Comparison of ENCODE assay signal across 32 cellular contexts in the genomic region with DNA sequence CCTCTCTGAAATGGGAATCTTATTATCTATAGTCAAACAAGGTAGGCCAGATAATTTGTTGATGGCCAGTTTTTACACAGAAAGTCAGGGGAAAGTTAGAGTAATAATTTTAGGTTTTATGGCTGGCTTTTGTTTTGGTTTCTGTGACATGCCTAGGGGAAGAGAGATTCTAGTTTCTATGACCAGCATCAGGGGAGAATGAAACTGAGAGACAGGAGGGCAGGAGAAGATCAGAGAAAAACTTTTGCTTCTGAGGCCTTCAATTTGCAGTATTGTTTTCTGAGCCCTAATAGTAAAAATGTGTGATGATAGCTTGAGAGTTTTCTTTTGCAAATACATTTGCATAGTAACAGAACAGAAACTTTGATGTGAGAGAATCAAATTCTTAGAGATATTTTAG.
DNase-seq lines count a peak whose midpoint lies in the region; ATAC-seq and TF ChIP-seq lines count a peak whose summit lies in the region.
"Had no signal": no experiment of that assay in that cellular context is flagged by ENCODE, and none has a peak within 500 bp of the region (broad histone marks: within the 10 kb centered on the region; RNA-seq: fewer than 3 reads in every experiment).

No MANE protein-coding gene starts in this region.

- no peaks in the 10 kb centered on the region for H3K27me3 ChIP-seq in foreskin keratinocyte
- H3K27me3 ChIP-seq: heart right ventricle, MG63, stomach had no signal

- ATAC-seq in GM18505 (IDR thresholded peaks at IDR 0.05; ENCODE audit: unreplicated experiment) (peak; percentile 75), GM21360 (IDR thresholded peaks at IDR 0.05; ENCODE audit: unreplicated experiment) (peak; percentile 91), HG02870 (IDR thresholded peaks at IDR 0.05; ENCODE audit: unreplicated experiment) (peak; percentile 80), HG03521 (IDR thresholded peaks at IDR 0.05; ENCODE audit: unreplicated experiment) (peak; percentile 66), foreskin keratinocyte (no peak), GM21576 (IDR thresholded peaks at IDR 0.05; ENCODE audit: unreplicated experiment) (no peak)
- ATAC-seq: A549; activated CD4-positive, CD25-positive, alpha-beta regulatory T cell treated with anti-CD3 and anti-CD28 coated beads, Interleukin-2, amount 50 U/mL, for 24 hours; activated T-helper 17 cell treated with anti-CD3 and anti-CD28 coated beads, Interleukin-2, amount 50 U/mL, for 72 hours; heart right ventricle; K562; lower lobe of right lung; natural killer cell had no signal

- no peak overlapping the region for H3K27ac ChIP-seq in substantia nigra (ENCODE audit: low read depth, low read length, poor library complexity, severe bottlenecking)
- no peak overlapping the region for H3K27ac ChIP-seq in foreskin keratinocyte
- H3K27ac ChIP-seq: A549, heart right ventricle, lower lobe of right lung, RWPE1, stomach had no signal

- no peak for TF ChIP-seq CTCF in foreskin keratinocyte (conservative IDR thresholded peaks at IDR 0.05)

- H3K4me1 ChIP-seq in foreskin keratinocyte = no peaks in the 10 kb centered on the region
- H3K4me1 ChIP-seq: A549, lower lobe of right lung had no signal

- no peak for TF ChIP-seq POLR2A in GM18505 (IDR thresholded peaks at IDR 0.05; ENCODE audit: borderline replicate concordance, extremely low read depth, insufficient read depth, insufficient read length)

- DNase-seq in substantia nigra (lab: John Stamatoyannopoulos, UW) (no peak), foreskin keratinocyte (no peak), GM03348 (ENCODE audit: low spot score) (no peak)
- DNase-seq: activated CD4-positive, alpha-beta memory T cell treated with anti-CD3 and anti-CD28 coated beads, Interleukin-2, amount 10 ng/mL, durations not matched to agents 7 days and 5 days; anterior cingulate cortex; CD4-positive, alpha-beta memory T cell; effector memory CD4-positive, alpha-beta T cell; H7; heart right ventricle; kidney glomerular epithelial cell; lower lobe of right lung; MG63; natural killer cell; NCI-H2081 treated with DMSO at 0.1 percent for 48 hours; NCI-H226; NCI-H69; retina; small intestine; stimulated activated CD8-positive, alpha-beta memory T cell treated with anti-CD3 and anti-CD28 coated beads, Interleukin-4, amount 100 ng/mL, for 48 hours; stomach; T-helper 1 cell; trophoblast cell had no signal

Comparison
In these comparisons a context has a peak if more than half of its experiments do, and no peak if none do; other contexts are left out.
1. ATAC-seq: peak in GM18505 (single experiment), GM21360 (single experiment), HG02870 (single experiment) and HG03521 (single experiment); none in foreskin keratinocyte (single experiment) and GM21576 (single experiment).